Comparison of ENCODE assay signal across 14 cellular contexts in the genomic region with DNA sequence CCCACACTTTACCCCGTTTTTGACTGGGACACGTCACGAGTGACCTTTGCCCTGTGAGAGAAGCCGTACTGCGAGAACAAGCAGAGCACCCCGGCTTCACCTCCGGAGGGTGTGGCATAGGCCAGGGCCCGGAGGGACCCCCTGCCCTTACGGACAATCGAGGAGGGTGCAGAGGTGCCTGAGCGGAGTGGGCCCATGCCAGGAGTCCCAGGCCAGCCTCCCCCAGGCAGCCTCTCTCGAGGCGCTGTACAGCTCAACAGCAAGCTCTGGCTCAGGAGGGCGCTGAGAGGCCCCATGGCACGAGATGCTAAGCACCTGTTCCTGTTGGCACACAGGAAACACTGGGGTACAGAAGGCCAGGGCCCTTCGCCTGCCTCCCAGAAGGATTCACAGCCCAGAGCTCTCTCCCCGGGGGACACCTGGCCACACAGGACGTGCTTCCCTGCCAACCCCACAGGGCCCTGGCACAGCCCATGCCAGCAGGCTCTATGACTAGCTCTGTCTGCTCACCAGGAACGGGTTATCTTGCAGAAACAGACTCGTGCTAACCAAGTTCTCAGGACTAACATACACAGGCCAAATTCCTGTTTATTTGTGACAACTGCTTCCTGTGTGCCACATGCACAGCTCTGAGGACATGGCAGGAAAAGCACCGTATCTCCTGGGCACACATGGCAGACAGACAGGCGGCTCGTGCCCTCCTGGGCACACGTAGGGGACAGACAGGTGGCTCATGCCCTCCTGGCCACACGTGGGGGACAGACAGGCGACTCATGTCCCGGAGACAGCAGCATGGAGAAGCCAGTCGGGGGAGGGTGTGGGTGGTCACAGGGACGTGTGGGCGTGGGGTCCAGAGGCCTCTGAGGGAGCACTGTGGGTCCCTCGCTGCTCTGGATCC. TPM values are rescaled to one million over a fixed set of nuclear protein-coding genes. Genes with fewer than 3 reads are reported as not detected.
DNase-seq lines count a peak whose midpoint lies in the region; ATAC-seq, FAIRE-seq and TF ChIP-seq lines count a peak whose summit lies in the region.
"Had no signal": no experiment of that assay in that cellular context is flagged by ENCODE, and none has a peak within 500 bp of the region (broad histone marks: within the 10 kb centered on the region; RNA-seq: fewer than 3 reads in every experiment).

No MANE protein-coding gene starts in this region.

- no peaks in the 10 kb centered on the region for H3K36me3 Mint-ChIP-seq in natural killer cell treated with Interleukin-12 subunit alpha and Interleukin-12 subunit beta and Interleukin-15 and Interleukin-18, amount 100 ng/mL, for 72 hours
- H3K36me3 Mint-ChIP-seq in natural killer cell: no peaks in the 10 kb centered on the region
- H3K36me3 Mint-ChIP-seq: activated naive CD8-positive, alpha-beta T cell treated with anti-CD3 and anti-CD28 coated beads, Interleukin-2, amount 10 ng/mL, durations not matched to agents 7 days and 5 days had no signal

- H3K27me3 ChIP-seq in heart right ventricle (no peaks in the 10 kb centered on the region), pancreas (no peaks in the 10 kb centered on the region)

- peaks cover 11 to 42% (median 27%) of the 10 kb centered on the region in 9 donors for H3K4me1 ChIP-seq in heart right ventricle
- peaks cover 47 to 58% (median 57%) of the 10 kb centered on the region in 3 donors for H3K4me1 ChIP-seq in pancreas

- peaks cover 2 to 16% of the 10 kb centered on the region in 2 donors for H3K4me1 Mint-ChIP-seq in natural killer cell treated with Interleukin-12 subunit alpha and Interleukin-12 subunit beta and Interleukin-15 and Interleukin-18, amount 100 ng/mL, for 72 hours (ENCODE audit: low read depth in 2 of 2)
- H3K4me1 Mint-ChIP-seq in natural killer cell: peaks cover 12 to 15% of the 10 kb centered on the region in 2 donors
- H3K4me1 Mint-ChIP-seq: activated naive CD8-positive, alpha-beta T cell treated with anti-CD3 and anti-CD28 coated beads, Interleukin-2, amount 10 ng/mL, durations not matched to agents 7 days and 5 days had no signal

- in situ Hi-C loops in GM13976 (cut with MboI; ENCODE audit: low sequenced_read_pairs, unreplicated experiment): no loop called here

- H3K9me3 Mint-ChIP-seq in natural killer cell treated with Interleukin-12 subunit alpha and Interleukin-12 subunit beta and Interleukin-15 and Interleukin-18, amount 100 ng/mL, for 72 hours: no peaks in the 10 kb centered on the region
- H3K9me3 Mint-ChIP-seq in natural killer cell: no peaks in the 10 kb centered on the region
- H3K9me3 Mint-ChIP-seq: activated naive CD8-positive, alpha-beta T cell treated with anti-CD3 and anti-CD28 coated beads, Interleukin-2, amount 10 ng/mL, durations not matched to agents 7 days and 5 days had no signal

- no peak for FAIRE-seq in pancreas (lab: Jason Lieb, UNC)
- FAIRE-seq: colon had no signal

- peak; percentile 58 for DNase-seq in natural killer cell treated with Interleukin-12 subunit alpha and Interleukin-12 subunit beta and Interleukin-15 and Interleukin-18, amount 100 ng/mL, for 72 hours (ENCODE audit: low spot score)
- DNase-seq in natural killer cell (no peak), heart right ventricle (peak in 1 of 2 donors; percentile 20), pancreas (peak; percentile 40 to 85 (median 72)), GM13976 (ENCODE audit: low spot score) (no peak)
- no peak for DNase-seq in stimulated activated CD4-positive, alpha-beta T cell treated with anti-CD3 and anti-CD28 coated beads, Interleukin-2, amount 100 ng/mL, for 48 hours
- DNase-seq: activated naive CD8-positive, alpha-beta T cell treated with anti-CD3 and anti-CD28 coated beads, Interleukin-2, amount 10 ng/mL, durations not matched to agents 7 days and 5 days; DND-41; MV-4-11; RPMI8226; T-helper 9 cell had no signal

- no peaks in the 10 kb centered on the region for H3K9me3 ChIP-seq in heart right ventricle
- H3K9me3 ChIP-seq in pancreas: no peaks in the 10 kb centered on the region

- intact Hi-C loops in natural killer cell (cut with micrococcal nuclease): no loop called here
- intact Hi-C loops in heart right ventricle (cut with DNase I): loop anchor here in 1 of 10 donors (10.0 kb wide), 1 partner anchor 217 kb away; no protein-coding TSS in a partner anchor
- intact Hi-C loops in pancreas (cut with DNase I): no loop called here

- peak overlapping the region in 3 of 10 donors; percentile 7 to 55 (median 41) for H3K27ac ChIP-seq in heart right ventricle
- H3K27ac ChIP-seq in pancreas: peak overlapping the region; percentile 58 to 79 (median 68)

- H3K36me3 ChIP-seq in heart right ventricle (peaks cover 0 to 33% (median 9%) of the 10 kb centered on the region in 9 donors), pancreas (peaks cover 0 to 19% (median 8%) of the 10 kb centered on the region in 3 donors)

- no peak for ATAC-seq in natural killer cell treated with Interleukin-12 subunit alpha and Interleukin-12 subunit beta and Interleukin-15 and Interleukin-18, amount 100 ng/mL, for 72 hours
- ATAC-seq in natural killer cell: no peak
- ATAC-seq in heart right ventricle: peak; percentile 25 to 79 (median 44)
- peak; percentile 32 to 55 (median 52) for ATAC-seq in pancreas
- no peak for ATAC-seq in HG03025 (IDR thresholded peaks at IDR 0.05; ENCODE audit: low FRiP score, unreplicated experiment)
- no peak for ATAC-seq in HG02623 (IDR thresholded peaks at IDR 0.05; ENCODE audit: unreplicated experiment)

- H3K27ac Mint-ChIP-seq in natural killer cell treated with Interleukin-12 subunit alpha and Interleukin-12 subunit beta and Interleukin-15 and Interleukin-18, amount 100 ng/mL, for 72 hours: no peak overlapping the region
- no peak overlapping the region for H3K27ac Mint-ChIP-seq in natural killer cell
- H3K27ac Mint-ChIP-seq: activated naive CD8-positive, alpha-beta T cell treated with anti-CD3 and anti-CD28 coated beads, Interleukin-2, amount 10 ng/mL, durations not matched to agents 7 days and 5 days had no signal

- WGBS in heart right ventricle, 2 donors: 72% methylated on average over 31 of the region's 31 CpGs
- WGBS in pancreas, 2 donors: 29 to 32% methylated on average over 30 to 31 of the region's 31 CpGs

- no peak overlapping the region for H3K4me3 ChIP-seq in heart right ventricle
- H3K4me3 ChIP-seq in pancreas: no peak overlapping the region

- no peak overlapping the region for H3K4me3 Mint-ChIP-seq in natural killer cell treated with Interleukin-12 subunit alpha and Interleukin-12 subunit beta and Interleukin-15 and Interleukin-18, amount 100 ng/mL, for 72 hours
- H3K4me3 Mint-ChIP-seq in natural killer cell: no peak overlapping the region
- H3K4me3 Mint-ChIP-seq: activated naive CD8-positive, alpha-beta T cell treated with anti-CD3 and anti-CD28 coated beads, Interleukin-2, amount 10 ng/mL, durations not matched to agents 7 days and 5 days had no signal

- TF ChIP-seq CTCF in natural killer cell (IDR thresholded peaks at IDR 0.05) (no peak), heart right ventricle (IDR thresholded peaks at IDR 0.05) (no peak), pancreas (IDR thresholded peaks at IDR 0.05) (no peak), GM13976 (IDR thresholded peaks at IDR 0.05; ENCODE audit: borderline replicate concordance, control extremely low read depth, extremely low read depth, insufficient read depth, missing control alignments) (no peak)

- H3K27me3 Mint-ChIP-seq in natural killer cell treated with Interleukin-12 subunit alpha and Interleukin-12 subunit beta and Interleukin-15 and Interleukin-18, amount 100 ng/mL, for 72 hours: no peaks in the 10 kb centered on the region
- no peaks in the 10 kb centered on the region for H3K27me3 Mint-ChIP-seq in natural killer cell (ENCODE audit: low read depth in 2 of 2)
- H3K27me3 Mint-ChIP-seq: activated naive CD8-positive, alpha-beta T cell treated with anti-CD3 and anti-CD28 coated beads, Interleukin-2, amount 10 ng/mL, durations not matched to agents 7 days and 5 days had no signal

RNA-seq across cellular contexts. Expression of a gene that starts 11.6 kb away (rescaled TPM):
- 10 to 100 TPM; 53.2 to 56.4 TPM for total RNA-seq in natural killer cell treated with Interleukin-12 subunit alpha and Interleukin-12 subunit beta and Interleukin-15 and Interleukin-18, amount 100 ng/mL, for 72 hours
- total RNA-seq in natural killer cell (10 to 100 TPM; 49.3 to 61.8 (median 54.8) TPM), heart right ventricle (10 to 100 TPM; 34.3 to 53.6 (median 45.2) TPM), pancreas (10 to 100 TPM; 41.6 to 69.8 (median 54.0) TPM)
- polyA plus RNA-seq in heart right ventricle (10 to 100 TPM; 19.0 to 32.5 TPM), pancreas (10 to 100 TPM; 35.2 to 35.6 TPM)

Comparison
In these comparisons a context has a peak if more than half of its experiments do, and no peak if none do; other contexts are left out.
1. DNase-seq: peak in natural killer cell treated with Interleukin-12 subunit alpha and Interleukin-12 subunit beta and Interleukin-15 and Interleukin-18, amount 100 ng/mL, for 72 hours (single experiment) and pancreas (6 of 6); none in natural killer cell (single experiment), GM13976 (single experiment) and stimulated activated CD4-positive, alpha-beta T cell treated with anti-CD3 and anti-CD28 coated beads, Interleukin-2, amount 100 ng/mL, for 48 hours (0 of 2).
2. ATAC-seq: peak in heart right ventricle (8 of 8) and pancreas (4 of 4); none in natural killer cell treated with Interleukin-12 subunit alpha and Interleukin-12 subunit beta and Interleukin-15 and Interleukin-18, amount 100 ng/mL, for 72 hours (0 of 2), natural killer cell (0 of 3), HG03025 (single experiment) and HG02623 (single experiment).